8 cellular contexts compared by ENCODE assay signal in genomic region chr17:39679521-39680192, GRCh38. TPM values are rescaled to one million over a fixed set of nuclear protein-coding genes. Genes with fewer than 3 reads are reported as not detected.
DNase-seq lines count a peak whose midpoint lies in the region; ATAC-seq lines count a peak whose summit lies in the region.

No MANE protein-coding gene starts in this region.

- H3K9me3 Mint-ChIP-seq in CD4-positive, alpha-beta memory T cell = no peaks in the 10 kb centered on the region
- no peaks in the 10 kb centered on the region for H3K9me3 Mint-ChIP-seq in T-helper 1 cell treated with Interleukin-12 subunit alpha and Interleukin-12 subunit beta and Interleukin-4 antibody, amounts not matched to agents 30 μg/mL and 1 μg/mL, for 36 hours
- no peaks in the 10 kb centered on the region for H3K9me3 Mint-ChIP-seq in activated naive CD8-positive, alpha-beta T cell treated with anti-CD3 and anti-CD28 coated beads for 36 hours

- H3K4me1 ChIP-seq in CD4-positive, alpha-beta memory T cell (ENCODE audit: insufficient read depth, low read length) = peaks cover 61% of the 10 kb centered on the region
- peaks cover 61% of the 10 kb centered on the region for H3K4me1 ChIP-seq in mucosa of stomach (ENCODE audit: control insufficient read depth, insufficient read depth, low read length)

- POLR2A ChIA-PET in CD4-positive, alpha-beta memory T cell (lab: Charles Lee; ENCODE audit: partially characterized antibody) = interaction anchor here (0.7 to 4.5 kb wide), 9 partner anchors 9 to 301 kb away, joined by 4 to 45 read pairs (median 6); partner anchors contain the start of genes IKZF3, MIEN1, PGAP3 and PNMT

- peak overlapping the region; percentile 68 for H3K9ac ChIP-seq in mucosa of stomach (ENCODE audit: low read length)

- peak overlapping the region; percentile 87 to 98 (median 97) for H3K27ac Mint-ChIP-seq in CD4-positive, alpha-beta memory T cell
- peak overlapping the region; percentile 93 for H3K27ac Mint-ChIP-seq in T-helper 1 cell treated with Interleukin-12 subunit alpha and Interleukin-12 subunit beta and Interleukin-4 antibody, amounts not matched to agents 30 μg/mL and 1 μg/mL, for 36 hours
- peak overlapping the region; percentile 93 for H3K27ac Mint-ChIP-seq in activated naive CD8-positive, alpha-beta T cell treated with anti-CD3 and anti-CD28 coated beads for 36 hours

- H3K4me3 ChIP-seq in CD4-positive, alpha-beta memory T cell (ENCODE audit: low read length in 2 of 2) = no peak overlapping the region
- no peak overlapping the region for H3K4me3 ChIP-seq in mucosa of stomach (ENCODE audit: low read length)

- DNase-seq in CD4-positive, alpha-beta memory T cell = peak; percentile 48 to 66 (median 55)
- DNase-seq in activated naive CD8-positive, alpha-beta T cell treated with anti-CD3 and anti-CD28 coated beads for 36 hours = no peak
- DNase-seq in dermis blood vessel endothelial cell (no peak), dedifferentiated amniotic fluid mesenchymal stem cell (ENCODE audit: extremely low spot score) (no peak), D341Med (ENCODE audit: low spot score) (no peak)

- H3K36me3 ChIP-seq in CD4-positive, alpha-beta memory T cell (ENCODE audit: insufficient read depth, low read length) = no peaks in the 10 kb centered on the region
- peaks cover 3% of the 10 kb centered on the region for H3K36me3 ChIP-seq in mucosa of stomach (ENCODE audit: control insufficient read depth, insufficient read depth, low read length)

- H3K27ac ChIP-seq in CD4-positive, alpha-beta memory T cell (ENCODE audit: low read depth, low read length) = peak overlapping the region; percentile 54

- H3K27me3 Mint-ChIP-seq in CD4-positive, alpha-beta memory T cell = no peaks in the 10 kb centered on the region
- H3K27me3 Mint-ChIP-seq in T-helper 1 cell treated with Interleukin-12 subunit alpha and Interleukin-12 subunit beta and Interleukin-4 antibody, amounts not matched to agents 30 μg/mL and 1 μg/mL, for 36 hours (ENCODE audit: low read depth) = no peaks in the 10 kb centered on the region
- H3K27me3 Mint-ChIP-seq in activated naive CD8-positive, alpha-beta T cell treated with anti-CD3 and anti-CD28 coated beads for 36 hours = no peaks in the 10 kb centered on the region

- intact Hi-C loops in CD4-positive, alpha-beta memory T cell (cut with micrococcal nuclease) = loop anchor here (1.0 kb wide), 1 partner anchor 9 kb away; the partner anchor contains the start of gene PGAP3

- no peaks in the 10 kb centered on the region for H3K27me3 ChIP-seq in CD4-positive, alpha-beta memory T cell (ENCODE audit: insufficient read depth, low read length)
- H3K27me3 ChIP-seq in mucosa of stomach (ENCODE audit: control insufficient read depth, insufficient read depth, low read length) = no peaks in the 10 kb centered on the region

- peak overlapping the region in 7 of 8 donors; percentile 56 to 79 (median 64) for H3K4me3 Mint-ChIP-seq in CD4-positive, alpha-beta memory T cell
- no peak overlapping the region for H3K4me3 Mint-ChIP-seq in T-helper 1 cell treated with Interleukin-12 subunit alpha and Interleukin-12 subunit beta and Interleukin-4 antibody, amounts not matched to agents 30 μg/mL and 1 μg/mL, for 36 hours
- peak overlapping the region; percentile 41 for H3K4me3 Mint-ChIP-seq in activated naive CD8-positive, alpha-beta T cell treated with anti-CD3 and anti-CD28 coated beads for 36 hours

- CTCF ChIA-PET in CD4-positive, alpha-beta memory T cell (lab: Charles Lee; ENCODE audit: partially characterized antibody) = interaction anchor here (0.7 to 3.3 kb wide), 10 partner anchors 9 to 58 kb away, joined by 3 to 26 read pairs (median 7); partner anchors contain the start of genes MIEN1 and PNMT

- H3K4me1 Mint-ChIP-seq in CD4-positive, alpha-beta memory T cell = peaks cover 43 to 68% (median 56%) of the 10 kb centered on the region in 4 donors
- H3K4me1 Mint-ChIP-seq in T-helper 1 cell treated with Interleukin-12 subunit alpha and Interleukin-12 subunit beta and Interleukin-4 antibody, amounts not matched to agents 30 μg/mL and 1 μg/mL, for 36 hours (ENCODE audit: low read depth) = peaks cover 43% of the 10 kb centered on the region
- H3K4me1 Mint-ChIP-seq in activated naive CD8-positive, alpha-beta T cell treated with anti-CD3 and anti-CD28 coated beads for 36 hours = peaks cover 53% of the 10 kb centered on the region

- no peak for ATAC-seq in HG02798 (IDR thresholded peaks at IDR 0.05; ENCODE audit: poor library complexity, unreplicated experiment)

- H3K36me3 Mint-ChIP-seq in CD4-positive, alpha-beta memory T cell = peaks cover 19 to 33% of the 10 kb centered on the region in 2 donors
- peaks cover 14% of the 10 kb centered on the region for H3K36me3 Mint-ChIP-seq in T-helper 1 cell treated with Interleukin-12 subunit alpha and Interleukin-12 subunit beta and Interleukin-4 antibody, amounts not matched to agents 30 μg/mL and 1 μg/mL, for 36 hours (ENCODE audit: low read depth)
- peaks cover 2% of the 10 kb centered on the region for H3K36me3 Mint-ChIP-seq in activated naive CD8-positive, alpha-beta T cell treated with anti-CD3 and anti-CD28 coated beads for 36 hours

- H3K9me3 ChIP-seq in CD4-positive, alpha-beta memory T cell (ENCODE audit: control insufficient read depth in 1 of 2, low read length in 2 of 2) = no peaks in the 10 kb centered on the region
- H3K9me3 ChIP-seq in mucosa of stomach (ENCODE audit: control insufficient read depth, low read length) = no peaks in the 10 kb centered on the region

RNA-seq across cellular contexts. Expression of gene PGAP3, which starts 8.2 kb away (rescaled TPM):
- 10 to 100 TPM; 29.6 to 30.5 TPM for total RNA-seq in CD4-positive, alpha-beta memory T cell
- polyA plus RNA-seq in CD4-positive, alpha-beta memory T cell = 10 to 100 TPM; 22.1 to 26.5 TPM
- total RNA-seq in activated naive CD8-positive, alpha-beta T cell treated with anti-CD3 and anti-CD28 coated beads for 36 hours = 1 to 10 TPM; 7.8 to 8.9 TPM
- 4.0 and 5.4 TPM in 2 replicates for total RNA-seq in dermis blood vessel endothelial cell

RNA-seq across cellular contexts. Expression of gene PNMT, which starts 11.4 kb away (rescaled TPM):
- under 1 TPM in 1 of 2 experiments, not detected in 1; 0.55 TPM for total RNA-seq in CD4-positive, alpha-beta memory T cell
- not detected for polyA plus RNA-seq in CD4-positive, alpha-beta memory T cell
- not detected for total RNA-seq in activated naive CD8-positive, alpha-beta T cell treated with anti-CD3 and anti-CD28 coated beads for 36 hours
- 1.2 and 1.7 TPM in 2 replicates for total RNA-seq in dermis blood vessel endothelial cell

RNA-seq across cellular contexts. Expression of gene TCAP, which starts 14.5 kb away (rescaled TPM):
- total RNA-seq in CD4-positive, alpha-beta memory T cell = 1 to 10 TPM; 5.9 to 6.3 TPM
- polyA plus RNA-seq in CD4-positive, alpha-beta memory T cell = under 1 TPM in 1 of 2 donors, not detected in 1; 0.14 TPM
- under 1 TPM; 0.78 to 0.89 TPM for total RNA-seq in activated naive CD8-positive, alpha-beta T cell treated with anti-CD3 and anti-CD28 coated beads for 36 hours
- total RNA-seq in dermis blood vessel endothelial cell = 0.60 and 0.68 TPM in 2 replicates

RNA-seq across cellular contexts. Expression of gene ERBB2, which starts 20.2 kb away (rescaled TPM):
- total RNA-seq in CD4-positive, alpha-beta memory T cell = 1 to 10 TPM; 4.1 to 4.5 TPM
- under 1 TPM in 1 of 2 donors, not detected in 1; 0.55 TPM for polyA plus RNA-seq in CD4-positive, alpha-beta memory T cell
- total RNA-seq in activated naive CD8-positive, alpha-beta T cell treated with anti-CD3 and anti-CD28 coated beads for 36 hours = 1 to 10 TPM; 3.8 to 4.3 TPM
- total RNA-seq in dermis blood vessel endothelial cell = 3.4 and 4.4 TPM in 2 replicates

RNA-seq across cellular contexts. Expression of gene STARD3, which starts 42.7 kb away (rescaled TPM):
- 100 to 1,000 TPM; 105 to 110 TPM for total RNA-seq in CD4-positive, alpha-beta memory T cell
- polyA plus RNA-seq in CD4-positive, alpha-beta memory T cell = 10 to 100 TPM; 42.2 to 43.2 TPM
- 10 to 100 TPM; 47.9 to 53.2 TPM for total RNA-seq in activated naive CD8-positive, alpha-beta T cell treated with anti-CD3 and anti-CD28 coated beads for 36 hours
- total RNA-seq in dermis blood vessel endothelial cell = 46.6 and 73.2 TPM in 2 replicates

Comparison
In these comparisons a context has a peak if more than half of its experiments do, and no peak if none do; other contexts are left out.
1. DNase-seq: peak in CD4-positive, alpha-beta memory T cell (5 of 5); none in activated naive CD8-positive, alpha-beta T cell treated with anti-CD3 and anti-CD28 coated beads for 36 hours (single experiment), dermis blood vessel endothelial cell (single experiment), dedifferentiated amniotic fluid mesenchymal stem cell (single experiment) and D341Med (single experiment).
2. Peak in every context shown above with its lines, with median percentiles within 50 percentile points of each other: H3K27ac Mint-ChIP-seq.